In the genomic region with DNA sequence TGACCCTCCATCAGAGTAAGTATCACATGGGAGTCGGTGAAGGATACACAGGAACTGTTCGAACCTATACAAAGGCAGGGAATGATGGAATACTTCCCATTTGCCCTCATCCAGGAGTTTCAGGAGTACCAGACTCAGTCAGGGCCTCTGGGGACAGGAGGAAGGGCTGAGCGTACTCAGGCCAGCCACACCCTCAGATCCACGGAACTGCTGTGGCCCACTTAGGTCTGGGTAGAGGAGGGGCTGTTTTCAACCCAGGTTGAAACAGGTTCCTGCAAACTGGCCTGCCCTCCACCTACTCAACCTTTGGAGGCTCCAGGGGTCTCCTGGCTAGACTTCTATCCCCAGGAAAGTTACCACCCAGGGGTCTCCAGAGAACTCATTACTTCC, we compare ENCODE assay signal across 13 cellular contexts. TPM values are rescaled to one million over a fixed set of nuclear protein-coding genes. Genes with fewer than 3 reads are reported as not detected.
DNase-seq lines count a peak whose midpoint lies in the region; ATAC-seq, FAIRE-seq and TF ChIP-seq lines count a peak whose summit lies in the region.
"Had no signal": no experiment of that assay in that cellular context is flagged by ENCODE, and none has a peak within 500 bp of the region (broad histone marks: within the 10 kb centered on the region; RNA-seq: fewer than 3 reads in every experiment).

No MANE protein-coding gene starts in this region.

- POLR2A ChIA-PET in CD4-positive, alpha-beta memory T cell (lab: Charles Lee; ENCODE audit: partially characterized antibody) = interaction anchor here (1.7 to 2.0 kb wide), 2 partner anchors 63 to 80 kb away, joined by 4 to 7 read pairs; a partner anchor contains a TSS

- H3K4me2 ChIP-seq in astrocyte (ENCODE audit: low read length) = peak overlapping the region; percentile 74

- H3K27me3 Mint-ChIP-seq in CD4-positive, alpha-beta memory T cell = peaks cover 5 to 11% of the 10 kb centered on the region in 2 donors
- H3K27me3 Mint-ChIP-seq in astrocyte (ENCODE audit: low read depth, unreplicated experiment) = peaks cover 9% of the 10 kb centered on the region
- H3K27me3 Mint-ChIP-seq in natural killer cell treated with Interleukin-12 subunit alpha and Interleukin-12 subunit beta and Interleukin-15 and Interleukin-18, amount 100 ng/mL, for 72 hours = peaks cover 10% of the 10 kb centered on the region in 2 donors

- H3K27me3 ChIP-seq in CD4-positive, alpha-beta memory T cell (ENCODE audit: insufficient read depth, low read length) = peaks cover 5% of the 10 kb centered on the region
- H3K27me3 ChIP-seq in astrocyte (ENCODE audit: insufficient read depth, low read length) = no peaks in the 10 kb centered on the region

- no peaks in the 10 kb centered on the region for H3K79me2 ChIP-seq in astrocyte (ENCODE audit: insufficient read depth, low read length)

- peak overlapping the region; percentile 46 for H3K27ac ChIP-seq in CD4-positive, alpha-beta memory T cell (ENCODE audit: low read depth, low read length)
- no peak overlapping the region for H3K27ac ChIP-seq in astrocyte (ENCODE audit: low read depth, low read length)

- intact Hi-C loops in CD4-positive, alpha-beta memory T cell (cut with micrococcal nuclease) = no loop called here
- intact Hi-C loops in sciatic nerve (cut with DNase I) = loop anchor here (2.0 kb wide), 1 partner anchor 66 kb away; no protein-coding TSS in a partner anchor

- H3K9ac ChIP-seq in astrocyte (ENCODE audit: low read length) = no peak overlapping the region

- no peaks in the 10 kb centered on the region for H3K9me3 ChIP-seq in CD4-positive, alpha-beta memory T cell (ENCODE audit: control insufficient read depth in 1 of 2, low read length in 2 of 2)
- H3K9me3 ChIP-seq in astrocyte (ENCODE audit: insufficient read depth, low read depth, low read length) = no peaks in the 10 kb centered on the region

- H3K4me3 ChIP-seq in CD4-positive, alpha-beta memory T cell (ENCODE audit: low read length in 2 of 2) = peak overlapping the region; percentile 76 to 78
- H3K4me3 ChIP-seq in astrocyte (ENCODE audit: insufficient read depth, low read depth, low read length) = no peak overlapping the region

- peaks cover 11% of the 10 kb centered on the region for H3K4me1 ChIP-seq in CD4-positive, alpha-beta memory T cell (ENCODE audit: insufficient read depth, low read length)
- H3K4me1 ChIP-seq in astrocyte (ENCODE audit: insufficient read depth, low read length) = peaks cover 11% of the 10 kb centered on the region

- FAIRE-seq in astrocyte (lab: Jason Lieb, UNC) = no peak
- FAIRE-seq: bronchial epithelial cell, frontal cortex had no signal

- CTCF ChIA-PET in CD4-positive, alpha-beta memory T cell (lab: Charles Lee; ENCODE audit: partially characterized antibody) = interaction anchor here (1.1 to 7.8 kb wide), 11 partner anchors 10 to 329 kb away, joined by 4 to 145 read pairs (median 6); a partner anchor contains a TSS

- no peaks in the 10 kb centered on the region for H4K20me1 ChIP-seq in astrocyte (ENCODE audit: insufficient read depth, low read length)

- H3K9me3 Mint-ChIP-seq in CD4-positive, alpha-beta memory T cell = peaks cover 0 to 2% (median 0%) of the 10 kb centered on the region in 8 donors
- H3K9me3 Mint-ChIP-seq in astrocyte (ENCODE audit: unreplicated experiment) = no peaks in the 10 kb centered on the region
- no peaks in the 10 kb centered on the region for H3K9me3 Mint-ChIP-seq in natural killer cell treated with Interleukin-12 subunit alpha and Interleukin-12 subunit beta and Interleukin-15 and Interleukin-18, amount 100 ng/mL, for 72 hours
- H3K9me3 Mint-ChIP-seq: H9 had no signal

- peak overlapping the region; percentile 88 to 97 (median 91) for H3K4me3 Mint-ChIP-seq in CD4-positive, alpha-beta memory T cell
- H3K4me3 Mint-ChIP-seq in astrocyte (ENCODE audit: unreplicated experiment) = no peak overlapping the region
- H3K4me3 Mint-ChIP-seq in natural killer cell treated with Interleukin-12 subunit alpha and Interleukin-12 subunit beta and Interleukin-15 and Interleukin-18, amount 100 ng/mL, for 72 hours = peak overlapping the region; percentile 83

- H3K36me3 Mint-ChIP-seq in CD4-positive, alpha-beta memory T cell = no peaks in the 10 kb centered on the region
- H3K36me3 Mint-ChIP-seq in astrocyte (ENCODE audit: low read depth, unreplicated experiment) = peaks cover 13% of the 10 kb centered on the region
- H3K36me3 Mint-ChIP-seq in natural killer cell treated with Interleukin-12 subunit alpha and Interleukin-12 subunit beta and Interleukin-15 and Interleukin-18, amount 100 ng/mL, for 72 hours = no peaks in the 10 kb centered on the region

- ATAC-seq in HG03432 (IDR thresholded peaks at IDR 0.05; ENCODE audit: unreplicated experiment) = peak; percentile 14
- no peak for ATAC-seq in natural killer cell treated with Interleukin-12 subunit alpha and Interleukin-12 subunit beta and Interleukin-15 and Interleukin-18, amount 100 ng/mL, for 72 hours
- no peak for ATAC-seq in sciatic nerve

- no peak for TF ChIP-seq CTCF in astrocyte (IDR thresholded peaks at IDR 0.05; ENCODE audit: insufficient read depth, low read depth, low read length)

- peak overlapping the region in 4 of 7 donors; percentile 22 to 90 (median 62) for H3K27ac Mint-ChIP-seq in CD4-positive, alpha-beta memory T cell
- no peak overlapping the region for H3K27ac Mint-ChIP-seq in astrocyte (ENCODE audit: unreplicated experiment)
- H3K27ac Mint-ChIP-seq in natural killer cell treated with Interleukin-12 subunit alpha and Interleukin-12 subunit beta and Interleukin-15 and Interleukin-18, amount 100 ng/mL, for 72 hours = peak overlapping the region; percentile 14 to 47

- H3K36me3 ChIP-seq in CD4-positive, alpha-beta memory T cell (ENCODE audit: insufficient read depth, low read length) = no peaks in the 10 kb centered on the region
- H3K36me3 ChIP-seq in astrocyte (ENCODE audit: insufficient read depth, low read length) = no peaks in the 10 kb centered on the region

- peaks cover 2 to 17% (median 5%) of the 10 kb centered on the region in 4 donors for H3K4me1 Mint-ChIP-seq in CD4-positive, alpha-beta memory T cell
- peaks cover 1% of the 10 kb centered on the region for H3K4me1 Mint-ChIP-seq in astrocyte (ENCODE audit: low read depth, unreplicated experiment)
- peaks cover 5 to 24% of the 10 kb centered on the region in 2 donors for H3K4me1 Mint-ChIP-seq in natural killer cell treated with Interleukin-12 subunit alpha and Interleukin-12 subunit beta and Interleukin-15 and Interleukin-18, amount 100 ng/mL, for 72 hours (ENCODE audit: low read depth in 2 of 2)

- H2AFZ ChIP-seq in astrocyte (ENCODE audit: low read depth, low read length) = peak overlapping the region; percentile 87

- no peak for DNase-seq in CD4-positive, alpha-beta memory T cell
- no peak for DNase-seq in astrocyte (ENCODE audit: low read depth)
- DNase-seq in natural killer cell treated with Interleukin-12 subunit alpha and Interleukin-12 subunit beta and Interleukin-15 and Interleukin-18, amount 100 ng/mL, for 72 hours (ENCODE audit: low spot score) = no peak
- no peak for DNase-seq in amniotic stem cell (lab: John Stamatoyannopoulos, UW)
- DNase-seq in sciatic nerve (ENCODE audit: low spot score) = no peak
- DNase-seq in kidney glomerular epithelial cell (lab: John Stamatoyannopoulos, UW) = no peak
- DNase-seq in stimulated activated CD4-positive, alpha-beta T cell treated with anti-CD3 and anti-CD28 coated beads, Interleukin-4, amount 100 ng/mL, for 1 hour = no peak

RNA-seq across cellular contexts. Expression of a gene that starts 6.7 kb away (rescaled TPM):
- not detected for total RNA-seq in CD4-positive, alpha-beta memory T cell
- polyA plus RNA-seq in CD4-positive, alpha-beta memory T cell = not detected
- total RNA-seq in astrocyte (8.4 and 11.0 TPM in 2 replicates), sciatic nerve (not detected)
- total RNA-seq in natural killer cell treated with Interleukin-12 subunit alpha and Interleukin-12 subunit beta and Interleukin-15 and Interleukin-18, amount 100 ng/mL, for 72 hours = not detected
- total RNA-seq: bronchial epithelial cell, Daoy, lung microvascular endothelial cell had no signal

RNA-seq across cellular contexts. Expression of a gene that starts 38.2 kb away (rescaled TPM):
- total RNA-seq in CD4-positive, alpha-beta memory T cell = under 1 TPM; 0.06 to 0.22 TPM
- under 1 TPM in 1 of 2 donors, not detected in 1; 0.24 TPM for polyA plus RNA-seq in CD4-positive, alpha-beta memory T cell
- total RNA-seq in astrocyte (28.1 and 30.7 TPM in 2 replicates), sciatic nerve (3.2 TPM)
- under 1 TPM; 0.07 to 0.20 TPM for total RNA-seq in natural killer cell treated with Interleukin-12 subunit alpha and Interleukin-12 subunit beta and Interleukin-15 and Interleukin-18, amount 100 ng/mL, for 72 hours
